28 cellular contexts compared by ENCODE assay signal in genomic region chr12:103739546-103739945, GRCh38.
DNase-seq lines count a peak whose midpoint lies in the region; ATAC-seq, FAIRE-seq and TF ChIP-seq lines count a peak whose summit lies in the region.
"Had no signal": no experiment of that assay in that cellular context is flagged by ENCODE, and none has a peak within 500 bp of the region (broad histone marks: within the 10 kb centered on the region; RNA-seq: fewer than 3 reads in every experiment).

No MANE protein-coding gene starts in this region.

- H3K4me2 ChIP-seq in K562 (ENCODE audit: insufficient read depth, low read length) = no peak overlapping the region
- H3K4me2 ChIP-seq: BLaER1 had no signal

- no peaks in the 10 kb centered on the region for H3K27me3 ChIP-seq in left ventricle myocardium inferior (ENCODE audit: low read depth)
- H3K27me3 ChIP-seq in K562 (ENCODE audit: control insufficient read depth in 2 of 2, insufficient read depth in 2 of 2, low read length in 2 of 2) = peaks cover 18 to 29% of the 10 kb centered on the region in 2 experiments
- no peaks in the 10 kb centered on the region for H3K27me3 ChIP-seq in left lung
- H3K27me3 ChIP-seq: BLaER1 had no signal

- BruUV-seq in K562 (replicated peaks; lab: Mats Ljungman, UMichigan) = no TSS peak

- DNase-seq in Right ventricle myocardium superior (no peak), left ventricle myocardium inferior (no peak), K562 (ENCODE audit: extremely low read depth in 1 of 4, low spot score in 3 of 4) (no peak), left ventricle myocardium superior (no peak), left lung (no peak)
- DNase-seq: 8988T; ACHN; BE2C; C1 segment of cervical spinal cord; CD4-positive, alpha-beta memory T cell; CD4-positive, CD25-positive, alpha-beta regulatory T cell; CD8-positive, alpha-beta memory T cell; COR-L47; DMS 273 treated with DMSO at 0.1 percent for 48 hours; DMS153; DMS53; DMS79; DND-41; EL; GDM1 had no signal

- no peak for TF ChIP-seq EP300 in K562 (IDR thresholded peaks at IDR 0.05; ENCODE audit: low read length)

- CTCF ChIA-PET in HEK293 (lab: Yijun Ruan, JAX) = interaction anchor here (0.6 kb wide), 1 partner anchor 107 kb away, joined by 3 read pairs; no protein-coding TSS in a partner anchor
- CTCF ChIA-PET in K562 (lab: Yijun Ruan, JAX; ENCODE audit: low intra/inter-chr PET ratio) = no interaction called here

- no peak overlapping the region for H3K4me3 ChIP-seq in left ventricle myocardium inferior
- no peak overlapping the region for H3K4me3 ChIP-seq in HEK293 (ENCODE audit: low read depth, low read length)
- no peak overlapping the region for H3K4me3 ChIP-seq in K562
- H3K4me3 ChIP-seq in left lung = no peak overlapping the region
- H3K4me3 ChIP-seq: BLaER1, GM12878 had no signal

- ATAC-seq in Right ventricle myocardium superior (ENCODE audit: poor library complexity) = peak; percentile 82
- no peak for ATAC-seq in K562
- peak; percentile 84 for ATAC-seq in left ventricle myocardium superior
- ATAC-seq in left lung = no peak
- no peak for ATAC-seq in GM18520 (IDR thresholded peaks at IDR 0.05; ENCODE audit: unreplicated experiment)
- no peak for ATAC-seq in GM21515 (IDR thresholded peaks at IDR 0.05; ENCODE audit: unreplicated experiment)
- ATAC-seq: GM12878 had no signal

- TF ChIP-seq CTCF in left ventricle myocardium inferior (IDR thresholded peaks at IDR 0.05; ENCODE audit: borderline replicate concordance) (no peak), HEK293 (tag by site-specific recombination; IDR thresholded peaks at IDR 0.05) (no peak), K562 (IDR thresholded peaks at IDR 0.05 in 2 of 3, conservative IDR thresholded peaks at IDR 0.05 in 1 of 3; ENCODE audit: insufficient read depth in 2 of 3, low read depth in 1 of 3, low read length in 3 of 3) (no peak), left lung (IDR thresholded peaks at IDR 0.05) (no peak)

- H3K79me2 ChIP-seq in K562 (ENCODE audit: control insufficient read depth, insufficient read depth, low read length) = no peaks in the 10 kb centered on the region

- H4K20me1 ChIP-seq in K562 (replicated peaks; ENCODE audit: control insufficient read depth, insufficient read depth, low read length) = no peaks in the 10 kb centered on the region
- H4K20me1 ChIP-seq: BLaER1 had no signal

- intact Hi-C loops in Right ventricle myocardium superior (cut with DNase I) = no loop called here
- intact Hi-C loops in left ventricle myocardium inferior (cut with micrococcal nuclease) = no loop called here
- intact Hi-C loops in K562 (cut with micrococcal nuclease) = no loop called here
- intact Hi-C loops in left ventricle myocardium superior (cut with micrococcal nuclease) = no loop called here
- intact Hi-C loops in left lung (cut with DNase I) = no loop called here

- H3K27ac ChIP-seq in left ventricle myocardium inferior (replicated peaks) (no peak overlapping the region), HEK293 (ENCODE audit: extremely low read depth, low read depth, low read length) (no peak overlapping the region), K562 (ENCODE audit: extremely low read depth, low read depth, low read length) (no peak overlapping the region), left lung (no peak overlapping the region)
- H3K27ac ChIP-seq: BLaER1 had no signal

- no peak for TF ChIP-seq RAD21 in K562 (CRISPR knock-in tag; conservative IDR thresholded peaks at IDR 0.05 in 1 of 2, IDR thresholded peaks at IDR 0.05 in 1 of 2)

- H3K36me3 ChIP-seq in left ventricle myocardium inferior (no peaks in the 10 kb centered on the region), HEK293 (ENCODE audit: control insufficient read depth in 2 of 2, insufficient read depth in 1 of 2, low read length in 2 of 2) (no peaks in the 10 kb centered on the region), K562 (ENCODE audit: control insufficient read depth, insufficient read depth, low read length) (no peaks in the 10 kb centered on the region), left lung (no peaks in the 10 kb centered on the region)
- H3K36me3 ChIP-seq: BE2C, BLaER1 had no signal

- no peak for FAIRE-seq in K562 (lab: Jason Lieb, UNC)
- FAIRE-seq: A204.1, GM12878, GM12892, GM18507 had no signal

- in situ Hi-C loops in K562 (cut with MboI) = no loop called here

- TF ChIP-seq POLR2A in K562 (conservative IDR thresholded peaks at IDR 0.05) = no peak

- H3K9me3 ChIP-seq in left ventricle myocardium inferior (replicated peaks) (no peaks in the 10 kb centered on the region), HEK293 (ENCODE audit: control insufficient read depth, insufficient read depth, low read depth, low read length) (no peaks in the 10 kb centered on the region), K562 (replicated peaks; ENCODE audit: control insufficient read depth, insufficient read depth, low read depth, low read length) (no peaks in the 10 kb centered on the region), left lung (no peaks in the 10 kb centered on the region)
- H3K9me3 ChIP-seq: BE2C, BLaER1 had no signal

- WGBS in K562 (ENCODE audit: insufficient coverage, low coverage, missing lambda C conversion rate) = 0% methylated on average over 2 of the region's 2 CpGs

- no peak overlapping the region for H3K9ac ChIP-seq in K562 (ENCODE audit: insufficient read depth in 1 of 2, low read depth in 2 of 2, low read length in 2 of 2)
- H3K9ac ChIP-seq: BLaER1 had no signal

- H3K4me1 ChIP-seq in left ventricle myocardium inferior (peaks cover 14% of the 10 kb centered on the region), HEK293 (ENCODE audit: control insufficient read depth, insufficient read depth, low read length) (no peaks in the 10 kb centered on the region), K562 (replicated peaks in 1 of 2; ENCODE audit: control insufficient read depth in 2 of 2, insufficient read depth in 2 of 2, low read length in 2 of 2) (no peaks in the 10 kb centered on the region; a peak in 1 of 5 replicates), left lung (no peaks in the 10 kb centered on the region)
- H3K4me1 ChIP-seq: BE2C, BLaER1 had no signal

- no peak overlapping the region for H2AFZ ChIP-seq in K562 (ENCODE audit: low read depth, low read length)

- POLR2A ChIA-PET in HEK293 (lab: Yijun Ruan, JAX) = interaction anchor here (0.8 kb wide), 1 partner anchor 155 kb away, joined by 4 read pairs; no protein-coding TSS in a partner anchor
- POLR2A ChIA-PET in K562 (lab: Yijun Ruan, JAX) = interaction anchor here (0.7 kb wide), 1 partner anchor 945 kb away, joined by 3 read pairs; no protein-coding TSS in a partner anchor

- no peaks in the 10 kb centered on the region for H3K9me1 ChIP-seq in K562 (ENCODE audit: control insufficient read depth, insufficient read depth, low read length)

TF ChIP-seq in HEK293, 187 proteins besides CTCF, POLR2A, EP300 and RAD21:
- TF ChIP-seq ZNF239 (tag by site-specific recombination; IDR thresholded peaks at IDR 0.05) (no peak), ZNF768 (tag by site-specific recombination; IDR thresholded peaks at IDR 0.05) (0 out of 2 replicates have a peak, but pooled peaks have one; percentile 10)

TF ChIP-seq in K562, 482 proteins besides CTCF, POLR2A, EP300 and RAD21:
- peak; percentile 16 for TF ChIP-seq RBM25 (IDR thresholded peaks at IDR 0.05; ENCODE audit: low read depth, low read length, severe bottlenecking)
- no peak for TF ChIP-seq SMARCE1 (IDR thresholded peaks at IDR 0.05)
TF ChIP-seq in K562: peak in this region for 1.

Comparison
In these comparisons a context has a peak if more than half of its experiments do, and no peak if none do; other contexts are left out.
1. ATAC-seq: peak in Right ventricle myocardium superior (single experiment) and left ventricle myocardium superior (single experiment); none in K562 (single experiment), left lung (single experiment), GM18520 (single experiment) and GM21515 (single experiment).